Comparison of ENCODE assay signal across 7 cellular contexts in the genomic region with DNA sequence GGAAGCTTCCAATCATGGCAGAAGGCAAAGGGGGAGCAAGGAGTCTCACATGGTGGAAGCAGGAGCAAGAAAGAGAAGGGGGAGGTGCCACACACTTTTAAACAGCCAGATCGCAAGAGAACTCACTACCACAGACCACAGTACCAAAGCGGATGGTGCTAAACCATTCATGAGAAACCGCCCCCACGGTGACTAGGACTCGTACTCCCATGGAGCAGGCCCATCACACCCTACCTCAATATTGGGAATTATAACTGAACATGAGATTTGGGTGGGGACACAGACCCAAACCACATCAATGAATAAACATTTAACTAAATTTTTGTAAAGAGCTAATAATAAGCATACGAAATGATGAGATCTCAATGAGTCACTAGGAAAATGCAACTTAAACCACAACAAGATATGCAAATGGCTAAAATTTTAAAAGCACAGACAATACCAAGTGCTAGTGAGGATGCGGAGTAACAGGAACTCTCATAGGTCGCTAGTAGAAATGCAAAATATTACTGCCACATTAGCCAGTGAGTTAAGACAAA. TPM values are rescaled to one million over a fixed set of nuclear protein-coding genes. Genes with fewer than 3 reads are reported as not detected.
DNase-seq lines count a peak whose midpoint lies in the region; ATAC-seq, FAIRE-seq and TF ChIP-seq lines count a peak whose summit lies in the region.

No MANE protein-coding gene starts in this region.

- peaks cover 24% of the 10 kb centered on the region for H3K36me3 Mint-ChIP-seq in astrocyte (ENCODE audit: low read depth, unreplicated experiment)

- H3K9ac ChIP-seq in astrocyte (ENCODE audit: low read length): no peak overlapping the region

- H3K36me3 ChIP-seq in OCI-LY7 (ENCODE audit: insufficient read depth, low read length) (peaks cover 89% of the 10 kb centered on the region), astrocyte (ENCODE audit: insufficient read depth, low read length) (peaks cover 19% of the 10 kb centered on the region), psoas muscle (ENCODE audit: insufficient read depth in 1 of 2, low read depth in 1 of 2) (peaks cover 13 to 80% of the 10 kb centered on the region in 2 donors), WERI-Rb-1 (peaks cover 76% of the 10 kb centered on the region)

- POLR2A ChIA-PET in OCI-LY7 (lab: Charles Lee): no interaction called here

- H3K27ac Mint-ChIP-seq in astrocyte (ENCODE audit: unreplicated experiment): no peak overlapping the region

- no peaks in the 10 kb centered on the region for H3K9me2 ChIP-seq in OCI-LY7 (ENCODE audit: insufficient read depth, low read length)

- H3K4me3 ChIP-seq in OCI-LY7 (ENCODE audit: low read depth, low read length, poor library complexity, severe bottlenecking) (peak overlapping the region; percentile 42), astrocyte (ENCODE audit: insufficient read depth, low read depth, low read length) (no peak overlapping the region), psoas muscle (no peak overlapping the region), WERI-Rb-1 (ENCODE audit: low read depth, low read length) (no peak overlapping the region)

- H3K4me2 ChIP-seq in OCI-LY7 (ENCODE audit: low read length): peak overlapping the region; percentile 66
- H3K4me2 ChIP-seq in astrocyte (ENCODE audit: low read length): peak overlapping the region; percentile 18

- no TSS peak for BruUV-seq in OCI-LY7 (replicated peaks; lab: Mats Ljungman, UMichigan)

- CTCF ChIA-PET in OCI-LY7 (lab: Charles Lee; ENCODE audit: unreplicated experiment): interaction anchor here (0.6 kb wide), 1 partner anchor 8 kb away, joined by 3 read pairs; no protein-coding TSS in a partner anchor

- no peak overlapping the region for H3K4me3 Mint-ChIP-seq in astrocyte (ENCODE audit: unreplicated experiment)

- FAIRE-seq in astrocyte (lab: Jason Lieb, UNC): no peak

- H3K27me3 ChIP-seq in astrocyte (ENCODE audit: insufficient read depth, low read length) (no peaks in the 10 kb centered on the region), psoas muscle (ENCODE audit: insufficient read depth in 3 of 3, low read length in 2 of 3) (no peaks in the 10 kb centered on the region), WERI-Rb-1 (ENCODE audit: insufficient read depth, low read depth, severe bottlenecking) (no peaks in the 10 kb centered on the region)

- H3K4me1 Mint-ChIP-seq in astrocyte (ENCODE audit: low read depth, unreplicated experiment): peaks cover 13% of the 10 kb centered on the region

- TF ChIP-seq CTCF in OCI-LY7 (conservative IDR thresholded peaks at IDR 0.05; ENCODE audit: low read length) (no peak), astrocyte (IDR thresholded peaks at IDR 0.05; ENCODE audit: insufficient read depth, low read depth, low read length) (no peak), psoas muscle (IDR thresholded peaks at IDR 0.05) (no peak), WERI-Rb-1 (IDR thresholded peaks at IDR 0.05; ENCODE audit: low read depth, low read length) (no peak)

- H3K9me3 ChIP-seq in OCI-LY7 (ENCODE audit: low read length) (no peaks in the 10 kb centered on the region), astrocyte (ENCODE audit: insufficient read depth, low read depth, low read length) (no peaks in the 10 kb centered on the region), psoas muscle (no peaks in the 10 kb centered on the region), WERI-Rb-1 (ENCODE audit: severe bottlenecking) (no peaks in the 10 kb centered on the region)

- ATAC-seq in GM21447 (IDR thresholded peaks at IDR 0.05; ENCODE audit: unreplicated experiment): peak; percentile 43
- no peak for ATAC-seq in Right ventricle myocardium inferior
- no peak for ATAC-seq in psoas muscle

- peaks cover 83% of the 10 kb centered on the region for H3K79me2 ChIP-seq in OCI-LY7 (ENCODE audit: insufficient read depth, low read depth, low read length)
- H3K79me2 ChIP-seq in astrocyte (ENCODE audit: insufficient read depth, low read length): peaks cover 77% of the 10 kb centered on the region

- no peak overlapping the region for H2AFZ ChIP-seq in OCI-LY7 (ENCODE audit: low read length)
- H2AFZ ChIP-seq in astrocyte (ENCODE audit: low read depth, low read length): no peak overlapping the region

- intact Hi-C loops in OCI-LY7 (cut with micrococcal nuclease; ENCODE audit: unreplicated experiment) (loop anchor here (10.0 kb wide), 1 partner anchor 370 kb away; no protein-coding TSS in a partner anchor), Right ventricle myocardium inferior (cut with DNase I) (no loop called here), psoas muscle (cut with DNase I) (loop anchor here in 1 of 2 donors (10.0 kb wide), 2 partner anchors 130 to 400 kb away; a partner anchor contains a TSS)

- H3K27me3 Mint-ChIP-seq in astrocyte (ENCODE audit: low read depth, unreplicated experiment): no peaks in the 10 kb centered on the region

- H3K27ac ChIP-seq in OCI-LY7 (ENCODE audit: low read depth, low read length, poor library complexity, severe bottlenecking): peak overlapping the region; percentile 64
- peak overlapping the region; percentile 14 for H3K27ac ChIP-seq in astrocyte (ENCODE audit: low read depth, low read length)
- no peak overlapping the region for H3K27ac ChIP-seq in psoas muscle
- no peak overlapping the region for H3K27ac ChIP-seq in WERI-Rb-1

- H3K9me3 Mint-ChIP-seq in astrocyte (ENCODE audit: unreplicated experiment): no peaks in the 10 kb centered on the region

- peaks cover 12% of the 10 kb centered on the region; the same call in 1 of the 2 replicates for H4K20me1 ChIP-seq in OCI-LY7 (ENCODE audit: insufficient read depth, low read length)
- H4K20me1 ChIP-seq in astrocyte (ENCODE audit: insufficient read depth, low read length): peaks cover 62% of the 10 kb centered on the region

- H3K4me1 ChIP-seq in OCI-LY7 (ENCODE audit: insufficient read depth, low read length, poor library complexity, severe bottlenecking) (peaks cover 70% of the 10 kb centered on the region), astrocyte (ENCODE audit: insufficient read depth, low read length) (no peaks in the 10 kb centered on the region), psoas muscle (no peaks in the 10 kb centered on the region)

- WGBS in psoas muscle, 3 donors: 91 to 97% (median 94%) methylated on average over 8 of the region's 8 CpGs

- DNase-seq in OCI-LY7 (ENCODE audit: low spot score) (peak; percentile 29), astrocyte (ENCODE audit: low read depth) (peak; percentile 58), Right ventricle myocardium inferior (ENCODE audit: missing footprints) (no peak), psoas muscle (no peak), WERI-Rb-1 (no peak)
- peak; percentile 78 for DNase-seq in stimulated activated CD8-positive, alpha-beta memory T cell treated with anti-CD3 and anti-CD28 coated beads, Interleukin-4, amount 100 ng/mL, for 48 hours

RNA-seq across cellular contexts. Expression of a gene that starts 10.0 kb away (rescaled TPM):
- 44.5 and 53.6 TPM in 2 replicates for total RNA-seq in OCI-LY7 (2014; rRNA removed; shearing (Covaris generic))
- total RNA-seq in OCI-LY7 (2022) (111 and 129 TPM in 2 replicates), astrocyte (32.9 and 38.9 TPM in 2 replicates), Right ventricle myocardium inferior (140 TPM), psoas muscle (10 to 100 TPM; 60.6 to 83.9 (median 74.1) TPM)
- polyA plus RNA-seq in psoas muscle: 100 to 1,000 TPM in 1 of 3 donors, 10 to 100 TPM in 2; 72.9 to 145 (median 74.2) TPM

RNA-seq across cellular contexts. Expression of a gene that starts 43.9 kb away (rescaled TPM):
- 13.3 and 20.6 TPM in 2 replicates for total RNA-seq in OCI-LY7 (2014; rRNA removed; shearing (Covaris generic))
- total RNA-seq in OCI-LY7 (2022) (21.4 and 22.5 TPM in 2 replicates), astrocyte (19.6 and 20.3 TPM in 2 replicates), Right ventricle myocardium inferior (16.5 TPM), psoas muscle (10 to 100 TPM; 18.6 to 26.3 (median 23.2) TPM)
- polyA plus RNA-seq in psoas muscle: 10 to 100 TPM in 2 of 3 donors, 1 to 10 TPM in 1; 7.7 to 21.5 (median 10.7) TPM

Comparison
In these comparisons a context has a peak if more than half of its experiments do, and no peak if none do; other contexts are left out.
1. DNase-seq: peak in OCI-LY7 (single experiment), astrocyte (single experiment) and stimulated activated CD8-positive, alpha-beta memory T cell treated with anti-CD3 and anti-CD28 coated beads, Interleukin-4, amount 100 ng/mL, for 48 hours (single experiment); none in Right ventricle myocardium inferior (single experiment), psoas muscle (0 of 2) and WERI-Rb-1 (single experiment).
2. H3K27ac ChIP-seq: peak in OCI-LY7 (single experiment) and astrocyte (single experiment); none in psoas muscle (single experiment) and WERI-Rb-1 (single experiment).